Comparison of ENCODE assay signal across 8 cellular contexts in the genomic region with DNA sequence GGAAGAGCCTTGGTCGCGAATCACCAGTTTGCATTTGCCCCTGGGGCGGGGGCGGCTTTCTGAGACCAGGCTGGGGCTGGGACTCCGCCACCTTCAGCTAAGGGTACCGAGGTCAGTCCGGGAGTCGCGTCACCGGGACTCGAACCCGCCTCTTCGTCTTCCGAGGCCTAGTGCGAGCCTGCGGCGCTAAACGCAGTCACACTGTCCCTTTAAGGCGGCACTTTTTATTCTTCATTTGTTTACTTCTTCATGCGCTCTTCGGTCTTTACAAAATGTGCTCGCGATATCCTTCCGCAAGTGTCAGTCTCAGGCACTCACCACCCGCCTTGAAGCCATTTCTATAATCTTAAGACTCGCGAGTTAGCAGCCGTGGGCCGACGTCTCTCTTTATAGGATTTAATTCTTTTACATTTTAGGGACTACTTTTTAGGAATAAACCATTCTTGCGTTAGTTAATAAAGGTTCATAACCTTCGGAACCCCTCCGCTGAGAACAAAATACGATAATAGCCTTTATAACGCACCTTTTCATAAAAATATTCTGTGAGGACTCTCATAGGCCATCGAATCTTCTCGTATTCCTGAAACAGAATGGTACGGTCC. TPM values are rescaled to one million over a fixed set of nuclear protein-coding genes. Genes with fewer than 3 reads are reported as not detected.
DNase-seq lines count a peak whose midpoint lies in the region; ATAC-seq and TF ChIP-seq lines count a peak whose summit lies in the region.

No MANE protein-coding gene starts in this region.

- no peak for TF ChIP-seq CTCF in WTC11 (IDR thresholded peaks at IDR 0.05)

- DNase-seq in AML-193 (lab: John Stamatoyannopoulos, UW) (peak; percentile 97 to 98), HAP-1 (ENCODE audit: low spot score in 2 of 2) (peak; percentile 87 to 97), NCI-H2227 (lab: John Stamatoyannopoulos, UW; ENCODE audit: unreplicated experiment) (peak; percentile 95), WTC11 (ENCODE audit: low spot score) (peak; percentile 79), caudate nucleus (lab: John Stamatoyannopoulos, UW) (peak in 55 of 61 donors; percentile 38 to 92 (median 76)), islet precursor cell (peak; percentile 95)
- peak; percentile 74 for DNase-seq in stimulated activated CD4-positive, alpha-beta T cell treated with anti-CD3 and anti-CD28 coated beads, Interleukin-12 subunit alpha, Interleukin-12 subunit beta, amount 100 ng/mL, for 4 hours

- peaks cover 41% of the 10 kb centered on the region for H3K4me1 Mint-ChIP-seq in WTC11

- ATAC-seq in WTC11 = peak; percentile 2; the same call in 1 of the 2 replicates
- ATAC-seq in HG03439 (IDR thresholded peaks at IDR 0.05; ENCODE audit: unreplicated experiment) = no peak

- no peaks in the 10 kb centered on the region; the same call in 1 of the 2 replicates for H3K36me3 ChIP-seq in HAP-1 (replicated peaks)

- H3K36me3 Mint-ChIP-seq in WTC11 = no peaks in the 10 kb centered on the region; the same call in 1 of the 2 replicates

- no peaks in the 10 kb centered on the region for H3K27me3 ChIP-seq in HAP-1 (ENCODE audit: low read depth)

- peak overlapping the region; percentile 100 for H3K27ac ChIP-seq in caudate nucleus (ENCODE audit: low read depth, low read length)

- peak overlapping the region; percentile 100 for H3K27ac Mint-ChIP-seq in WTC11

- H3K4me1 ChIP-seq in HAP-1 = peaks cover 12% of the 10 kb centered on the region

- H3K9me3 ChIP-seq in HAP-1 = no peaks in the 10 kb centered on the region

- no peaks in the 10 kb centered on the region for H3K9me3 Mint-ChIP-seq in WTC11

- H3K27me3 Mint-ChIP-seq in WTC11 (ENCODE audit: low read depth) = peaks cover 5% of the 10 kb centered on the region; the same call in 1 of the 2 replicates

- POLR2A ChIA-PET in WTC11 (lab: Charles Lee) = interaction anchor here (0.5 to 6.1 kb wide), 27 partner anchors 8 to 224 kb away, joined by 3 to 242 read pairs (median 4); partner anchors contain the start of genes ACBD4, HEXIM2 and NMT1

- in situ Hi-C loops in HAP-1 (cut with MboI; ENCODE audit: low sequenced_read_pairs) = no loop called here

- H3K4me3 Mint-ChIP-seq in WTC11 = peak overlapping the region; percentile 98

- peak overlapping the region; percentile 50 for H3K4me3 ChIP-seq in HAP-1

- CTCF ChIA-PET in WTC11 (lab: Charles Lee) = interaction anchor here (0.6 to 16.3 kb wide), 12 partner anchors 14 to 439 kb away, joined by 3 to 531 read pairs (median 16); partner anchors contain the start of genes ACBD4, HEXIM2 and PLCD3

TF ChIP-seq in WTC11, 78 proteins besides CTCF, POLR2A, EP300 and RAD21 (continues in another document):
- TF ChIP-seq MYBL2 (CRISPR knock-in tag; IDR thresholded peaks at IDR 0.05) (no peak), NFYB (CRISPR knock-in tag; conservative IDR thresholded peaks at IDR 0.05; ENCODE audit: low read depth) (no peak), SP1 (CRISPR knock-in tag; conservative IDR thresholded peaks at IDR 0.05) (no peak; the same call in 1 of the 2 replicates), RELA (CRISPR knock-in tag; IDR thresholded peaks at IDR 0.05; ENCODE audit: borderline replicate concordance) (no peak), ZNF263 (CRISPR knock-in tag; IDR thresholded peaks at IDR 0.05; ENCODE audit: low read depth) (no peak), SOX15 (CRISPR knock-in tag; IDR thresholded peaks at IDR 0.05) (no peak), CDX4 (CRISPR knock-in tag; IDR thresholded peaks at IDR 0.05; ENCODE audit: borderline replicate concordance) (no peak), AR (CRISPR knock-in tag; IDR thresholded peaks at IDR 0.05) (no peak), ZNF532 (CRISPR knock-in tag; IDR thresholded peaks at IDR 0.05; ENCODE audit: borderline replicate concordance) (0 out of 2 replicates have a peak, but pooled peaks have one; percentile 62)
- TF ChIP-seq, protein P1, sequence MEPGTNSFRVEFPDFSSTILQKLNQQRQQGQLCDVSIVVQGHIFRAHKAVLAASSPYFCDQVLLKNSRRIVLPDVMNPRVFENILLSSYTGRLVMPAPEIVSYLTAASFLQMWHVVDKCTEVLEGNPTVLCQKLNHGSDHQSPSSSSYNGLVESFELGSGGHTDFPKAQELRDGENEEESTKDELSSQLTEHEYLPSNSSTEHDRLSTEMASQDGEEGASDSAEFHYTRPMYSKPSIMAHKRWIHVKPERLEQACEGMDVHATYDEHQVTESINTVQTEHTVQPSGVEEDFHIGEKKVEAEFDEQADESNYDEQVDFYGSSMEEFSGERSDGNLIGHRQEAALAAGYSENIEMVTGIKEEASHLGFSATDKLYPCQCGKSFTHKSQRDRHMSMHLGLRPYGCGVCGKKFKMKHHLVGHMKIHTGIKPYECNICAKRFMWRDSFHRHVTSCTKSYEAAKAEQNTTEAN (CRISPR knock-in tag; IDR thresholded peaks at IDR 0.05) = no peak
- TF ChIP-seq, protein P2, sequence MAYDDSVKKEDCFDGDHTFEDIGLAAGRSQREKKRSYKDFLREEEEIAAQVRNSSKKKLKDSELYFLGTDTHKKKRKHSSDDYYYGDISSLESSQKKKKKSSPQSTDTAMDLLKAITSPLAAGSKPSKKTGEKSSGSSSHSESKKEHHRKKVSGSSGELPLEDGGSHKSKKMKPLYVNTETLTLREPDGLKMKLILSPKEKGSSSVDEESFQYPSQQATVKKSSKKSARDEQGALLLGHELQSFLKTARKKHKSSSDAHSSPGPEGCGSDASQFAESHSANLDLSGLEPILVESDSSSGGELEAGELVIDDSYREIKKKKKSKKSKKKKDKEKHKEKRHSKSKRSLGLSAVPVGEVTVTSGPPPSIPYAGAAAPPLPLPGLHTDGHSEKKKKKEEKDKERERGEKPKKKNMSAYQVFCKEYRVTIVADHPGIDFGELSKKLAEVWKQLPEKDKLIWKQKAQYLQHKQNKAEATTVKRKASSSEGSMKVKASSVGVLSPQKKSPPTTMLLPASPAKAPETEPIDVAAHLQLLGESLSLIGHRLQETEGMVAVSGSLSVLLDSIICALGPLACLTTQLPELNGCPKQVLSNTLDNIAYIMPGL (CRISPR knock-in tag; IDR thresholded peaks at IDR 0.05) = no peak

RNA-seq across cellular contexts. Expression of gene HEXIM1, which starts 0.6 kb away (rescaled TPM):
- total RNA-seq in WTC11 (2021) = 29.6 to 36.9 TPM (median 35.2 TPM) in 3 replicates

RNA-seq across cellular contexts. Expression of gene ACBD4, which starts 12.2 kb away (rescaled TPM):
- total RNA-seq in WTC11 (2021) = 12.7 to 21.0 TPM (median 21.0 TPM) in 3 replicates

RNA-seq across cellular contexts. Expression of gene HEXIM2, which starts 14.0 kb away (rescaled TPM):
- 11.9 to 16.1 TPM (median 12.2 TPM) in 3 replicates for total RNA-seq in WTC11 (2021)

RNA-seq across cellular contexts. Expression of gene PLCD3, which starts 15.4 kb away (rescaled TPM):
- total RNA-seq in WTC11 (2021) = 45.9 to 55.8 TPM (median 55.8 TPM) in 3 replicates
